ENCODE assay signal across 9 cellular contexts in the genomic region with DNA sequence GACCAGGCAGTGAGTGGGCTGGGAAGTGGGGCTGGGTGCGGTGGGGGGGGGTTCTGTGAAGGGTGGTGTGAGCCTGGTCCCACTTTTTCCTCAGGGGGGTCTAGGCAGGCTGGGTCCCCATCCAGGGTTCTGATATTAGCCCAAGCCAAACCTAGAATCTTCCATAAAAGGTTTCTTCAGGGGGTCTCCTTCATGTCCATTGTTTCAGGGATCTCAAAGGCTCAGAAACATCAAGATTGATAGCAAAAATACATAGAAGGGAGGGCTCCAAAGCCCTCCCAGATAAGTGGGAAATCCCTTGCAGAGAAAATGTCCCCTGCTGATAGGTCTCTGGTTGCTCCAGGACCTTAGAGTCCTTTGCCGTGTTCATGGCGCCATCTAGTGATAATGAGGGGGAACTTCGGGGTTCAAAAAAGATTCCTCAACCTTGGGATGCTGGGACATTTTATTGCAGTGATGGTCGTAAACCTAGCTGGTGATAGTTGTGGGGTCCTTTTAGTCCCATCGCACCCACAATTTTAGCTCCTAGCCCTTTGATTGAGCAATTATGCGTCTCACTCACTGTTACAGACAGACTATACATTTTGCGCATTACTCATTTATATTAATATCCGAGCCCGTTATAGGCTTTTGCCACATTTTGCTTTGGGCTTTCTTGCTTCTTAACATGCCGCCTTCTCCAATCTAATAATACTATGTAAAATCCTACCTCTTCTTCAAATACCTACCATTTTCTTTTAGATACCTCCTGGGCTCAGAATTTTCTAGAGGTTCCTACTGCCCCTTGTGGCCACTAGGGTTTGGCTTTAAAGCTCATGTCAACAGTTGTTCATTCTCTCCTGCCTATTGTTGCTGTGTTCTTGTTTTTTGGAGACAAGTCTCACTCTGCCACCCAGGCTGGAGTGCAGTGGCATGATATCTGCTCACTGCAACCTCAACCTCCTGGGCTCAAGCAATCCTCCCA. TPM values are rescaled to one million over a fixed set of nuclear protein-coding genes. Genes with fewer than 3 reads are reported as not detected.
DNase-seq lines count a peak whose midpoint lies in the region; ATAC-seq and TF ChIP-seq lines count a peak whose summit lies in the region.
"Had no signal": no experiment of that assay in that cellular context is flagged by ENCODE, and none has a peak within 500 bp of the region (broad histone marks: within the 10 kb centered on the region; RNA-seq: fewer than 3 reads in every experiment).

No MANE protein-coding gene starts in this region.

- no peaks in the 10 kb centered on the region for H3K36me3 ChIP-seq in CD8-positive, alpha-beta T cell (ENCODE audit: insufficient read depth, low read length)
- H3K36me3 ChIP-seq in HCT116 (ENCODE audit: control insufficient read depth in 1 of 2, insufficient read depth in 2 of 2, low read length in 2 of 2): no peaks in the 10 kb centered on the region

- TF ChIP-seq CTCF in CD8-positive, alpha-beta T cell (IDR thresholded peaks at IDR 0.05): peak; percentile 84
- peak; percentile 79 to 98 (median 92) for TF ChIP-seq CTCF in HCT116 (IDR thresholded peaks at IDR 0.05 in 2 of 3, conservative IDR thresholded peaks at IDR 0.05 in 1 of 3; ENCODE audit: borderline replicate concordance in 1 of 3, insufficient read depth in 1 of 3, low read depth in 2 of 3, low read length in 2 of 3)

- TF ChIP-seq RAD21 in HCT116 (IDR thresholded peaks at IDR 0.05; ENCODE audit: low read depth): peak; percentile 100

- no peaks in the 10 kb centered on the region for H4K20me1 ChIP-seq in HCT116 (ENCODE audit: insufficient read depth)

- H3K79me2 ChIP-seq in HCT116 (ENCODE audit: insufficient read depth, low read length): no peaks in the 10 kb centered on the region

- no peaks in the 10 kb centered on the region for H3K9me3 ChIP-seq in CD8-positive, alpha-beta T cell (ENCODE audit: low read length)
- H3K9me3 ChIP-seq in HCT116 (ENCODE audit: control insufficient read depth in 1 of 2, insufficient read depth in 1 of 2, low read depth in 1 of 2, low read length in 2 of 2): no peaks in the 10 kb centered on the region

- no peak overlapping the region for H3K4me3 ChIP-seq in CD8-positive, alpha-beta T cell (ENCODE audit: low read depth, low read length)
- peak overlapping the region; percentile 6 to 13; a peak in 2 of 4 replicates for H3K4me3 ChIP-seq in HCT116 (replicated peaks in 1 of 2; ENCODE audit: low read depth in 1 of 2, low read length in 2 of 2)

- intact Hi-C loops in CD8-positive, alpha-beta T cell (cut with DNase I, micrococcal nuclease): loop anchor here (1.0 to 5.0 kb wide), 4 partner anchors 150 to 361 kb away; no protein-coding TSS in a partner anchor
- intact Hi-C loops in HCT116 (cut with micrococcal nuclease): loop anchor here (1.0 to 10.0 kb wide), 9 partner anchors 18 to 1007 kb away; a partner anchor contains a TSS

- RAD21 ChIA-PET in HCT116 (lab: Charles Lee; ENCODE audit: low non-redundant PET in 1 of 2, low total read pairs in 2 of 2, uncharacterized antibody in 2 of 2, unreplicated experiment in 2 of 2): interaction anchor here (0.7 to 1.3 kb wide), 23 partner anchors 15 to 361 kb away, joined by 3 to 18 read pairs (median 4); a partner anchor contains a TSS

- H3K4me3 Mint-ChIP-seq in CD8-positive, alpha-beta T cell: no peak overlapping the region
- no peak overlapping the region for H3K4me3 Mint-ChIP-seq in naive thymus-derived CD8-positive, alpha-beta T cell
- H3K4me3 Mint-ChIP-seq: T-helper 1 cell treated with Interleukin-12 subunit alpha and Interleukin-12 subunit beta and Interleukin-4 antibody, amounts not matched to agents 30 μg/mL and 1 μg/mL, for 36 hours had no signal

- no peak for TF ChIP-seq POLR2A in HCT116 (IDR thresholded peaks at IDR 0.05; ENCODE audit: borderline replicate concordance, extremely low read depth, insufficient read depth, insufficient read length)

- BruUV-seq in HCT116 (replicated peaks; lab: Mats Ljungman, UMichigan): no TSS peak

- CTCF ChIA-PET in CD8-positive, alpha-beta T cell (lab: Charles Lee): interaction anchor here (0.6 to 2.6 kb wide), 23 partner anchors 10 to 364 kb away, joined by 3 to 12 read pairs (median 3); no protein-coding TSS in a partner anchor
- CTCF ChIA-PET in HCT116 (lab: Charles Lee): interaction anchor here (0.5 to 3.2 kb wide), 64 partner anchors 8 to 817 kb away, joined by 3 to 62 read pairs (median 5); a partner anchor contains a TSS

- peaks cover 13% of the 10 kb centered on the region for H3K27me3 Mint-ChIP-seq in CD8-positive, alpha-beta T cell (ENCODE audit: low read depth)
- peaks cover 3 to 13% (median 6%) of the 10 kb centered on the region in 5 donors for H3K27me3 Mint-ChIP-seq in naive thymus-derived CD8-positive, alpha-beta T cell

- H2AFZ ChIP-seq in HCT116 (ENCODE audit: low read depth, low read length, poor library complexity, severe bottlenecking): peak overlapping the region; percentile 87

- peak in 6 of 7 experiments; percentile 3 to 52 (median 30) for DNase-seq in CD8-positive, alpha-beta T cell
- DNase-seq in HCT116 (ENCODE audit: low read depth, low spot score) (peak; percentile 82), NCI-H460 (ENCODE audit: extremely low read depth, low read depth) (peak; percentile 78)
- DNase-seq in activated CD4-positive, alpha-beta T cell treated with anti-CD3 and anti-CD28 coated beads for 48 hours: peak; percentile 63
- peak in 8 of 10 donors; percentile 10 to 59 (median 34) for DNase-seq in naive thymus-derived CD8-positive, alpha-beta T cell

- H3K27me3 ChIP-seq in CD8-positive, alpha-beta T cell (ENCODE audit: insufficient read depth, low read length): no peaks in the 10 kb centered on the region
- H3K27me3 ChIP-seq in HCT116 (ENCODE audit: insufficient read depth, low read length): no peaks in the 10 kb centered on the region

- no peaks in the 10 kb centered on the region for H3K9me3 Mint-ChIP-seq in CD8-positive, alpha-beta T cell
- H3K9me3 Mint-ChIP-seq in naive thymus-derived CD8-positive, alpha-beta T cell: no peaks in the 10 kb centered on the region
- H3K9me3 Mint-ChIP-seq: T-helper 1 cell treated with Interleukin-12 subunit alpha and Interleukin-12 subunit beta and Interleukin-4 antibody, amounts not matched to agents 30 μg/mL and 1 μg/mL, for 36 hours had no signal

- H3K4me2 ChIP-seq in HCT116 (ENCODE audit: low read length): peak overlapping the region; percentile 64

- no peaks in the 10 kb centered on the region for H3K36me3 Mint-ChIP-seq in CD8-positive, alpha-beta T cell
- no peaks in the 10 kb centered on the region for H3K36me3 Mint-ChIP-seq in naive thymus-derived CD8-positive, alpha-beta T cell

- no peaks in the 10 kb centered on the region for H3K9me2 ChIP-seq in HCT116 (ENCODE audit: insufficient read depth)

- H3K4me1 Mint-ChIP-seq in CD8-positive, alpha-beta T cell (ENCODE audit: low read depth): peaks cover 3% of the 10 kb centered on the region
- H3K4me1 Mint-ChIP-seq in naive thymus-derived CD8-positive, alpha-beta T cell: peaks cover 1 to 9% (median 3%) of the 10 kb centered on the region in 4 donors

- H3K9ac ChIP-seq in HCT116 (ENCODE audit: low read length): no peak overlapping the region

- no peak overlapping the region for H3K27ac ChIP-seq in CD8-positive, alpha-beta T cell (ENCODE audit: low read depth, low read length)
- H3K27ac ChIP-seq in HCT116 (ENCODE audit: low read depth, low read length): peak overlapping the region; percentile 25; the same call in 1 of the 2 replicates

- peak; percentile 82 for ATAC-seq in CD8-positive, alpha-beta T cell
- ATAC-seq in HCT116: peak; percentile 67
- ATAC-seq in esophagus mucosa: peak; percentile 78
- peak; percentile 66 to 82 for ATAC-seq in naive thymus-derived CD8-positive, alpha-beta T cell
- no peak for ATAC-seq in HG02884 (IDR thresholded peaks at IDR 0.05; ENCODE audit: unreplicated experiment)
- no peak for ATAC-seq in GM18519 (IDR thresholded peaks at IDR 0.05; ENCODE audit: low FRiP score, unreplicated experiment)

- no peak overlapping the region for H3K27ac Mint-ChIP-seq in CD8-positive, alpha-beta T cell
- H3K27ac Mint-ChIP-seq in naive thymus-derived CD8-positive, alpha-beta T cell: no peak overlapping the region
- H3K27ac Mint-ChIP-seq: T-helper 1 cell treated with Interleukin-12 subunit alpha and Interleukin-12 subunit beta and Interleukin-4 antibody, amounts not matched to agents 30 μg/mL and 1 μg/mL, for 36 hours had no signal

- POLR2A ChIA-PET in CD8-positive, alpha-beta T cell (lab: Charles Lee): interaction anchor here (1.0 kb wide), 1 partner anchor 354 kb away, joined by 3 read pairs; no protein-coding TSS in a partner anchor
- POLR2A ChIA-PET in HCT116 (lab: Charles Lee): interaction anchor here (0.8 to 1.3 kb wide), 7 partner anchors 14 to 220 kb away, joined by 3 to 7 read pairs (median 4); a partner anchor contains a TSS
- POLR2A ChIA-PET in naive thymus-derived CD8-positive, alpha-beta T cell (lab: Charles Lee): no interaction called here

- H3K4me1 ChIP-seq in CD8-positive, alpha-beta T cell (ENCODE audit: insufficient read depth, low read length): no peaks in the 10 kb centered on the region
- peaks cover 12 to 25% of the 10 kb centered on the region in 2 experiments for H3K4me1 ChIP-seq in HCT116 (ENCODE audit: control insufficient read depth in 1 of 2, insufficient read depth in 2 of 2, low read length in 2 of 2)

TF ChIP-seq in HCT116, 20 proteins besides CTCF, POLR2A, EP300 and RAD21 (continues in another document):
- 0 out of 2 replicates have a peak, but pooled peaks have one; percentile 39 for TF ChIP-seq SRF (IDR thresholded peaks at IDR 0.05; ENCODE audit: low read depth)
- TF ChIP-seq, protein P1, sequence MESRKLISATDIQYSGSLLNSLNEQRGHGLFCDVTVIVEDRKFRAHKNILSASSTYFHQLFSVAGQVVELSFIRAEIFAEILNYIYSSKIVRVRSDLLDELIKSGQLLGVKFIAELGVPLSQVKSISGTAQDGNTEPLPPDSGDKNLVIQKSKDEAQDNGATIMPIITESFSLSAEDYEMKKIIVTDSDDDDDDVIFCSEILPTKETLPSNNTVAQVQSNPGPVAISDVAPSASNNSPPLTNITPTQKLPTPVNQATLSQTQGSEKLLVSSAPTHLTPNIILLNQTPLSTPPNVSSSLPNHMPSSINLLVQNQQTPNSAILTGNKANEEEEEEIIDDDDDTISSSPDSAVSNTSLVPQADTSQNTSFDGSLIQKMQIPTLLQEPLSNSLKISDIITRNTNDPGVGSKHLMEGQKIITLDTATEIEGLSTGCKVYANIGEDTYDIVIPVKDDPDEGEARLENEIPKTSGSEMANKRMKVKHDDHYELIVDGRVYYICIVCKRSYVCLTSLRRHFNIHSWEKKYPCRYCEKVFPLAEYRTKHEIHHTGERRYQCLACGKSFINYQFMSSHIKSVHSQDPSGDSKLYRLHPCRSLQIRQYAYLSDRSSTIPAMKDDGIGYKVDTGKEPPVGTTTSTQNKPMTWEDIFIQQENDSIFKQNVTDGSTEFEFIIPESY (IDR thresholded peaks at IDR 0.05; ENCODE audit: extremely low read depth, insufficient replicate concordance, low read length): no peak

RNA-seq across cellular contexts. Expression of a gene that starts 35.1 kb away (rescaled TPM):
- total RNA-seq in CD8-positive, alpha-beta T cell: not detected
- total RNA-seq in HCT116 (2021; ENCODE audit: unreplicated experiment) (0.91 TPM), esophagus mucosa (not detected)
- polyA plus RNA-seq in HCT116 (2012): 0.09 and 0.25 TPM in 2 replicates
- total RNA-seq in NCI-H460 (2014; rRNA removed; shearing (Covaris generic)): 0.09 and 0.15 TPM in 2 replicates
- polyA plus RNA-seq in NCI-H460 (2014; cell fraction: nucleus; rRNA removed): 0.06 and 0.56 TPM in 2 replicates
- not detected for total RNA-seq in naive thymus-derived CD8-positive, alpha-beta T cell
- not detected for polyA plus RNA-seq in naive thymus-derived CD8-positive, alpha-beta T cell

Comparison
In these comparisons a context has a peak if more than half of its experiments do, and no peak if none do; other contexts are left out.
1. ATAC-seq: peak in CD8-positive, alpha-beta T cell (single experiment), HCT116 (single experiment), esophagus mucosa (single experiment) and naive thymus-derived CD8-positive, alpha-beta T cell (2 of 2); none in HG02884 (single experiment) and GM18519 (single experiment).
2. DNase-seq: peak in every context shown above with its lines; median percentile 82 in HCT116; 78 in NCI-H460; 63 in activated CD4-positive, alpha-beta T cell treated with anti-CD3 and anti-CD28 coated beads for 48 hours; 34 in naive thymus-derived CD8-positive, alpha-beta T cell; 30 in CD8-positive, alpha-beta T cell.